In genomic region chr2:23941644-23942043, GRCh38 we compare ENCODE assay signal across 9 cellular contexts. TPM values are rescaled to one million over a fixed set of nuclear protein-coding genes. Genes with fewer than 3 reads are reported as not detected.
DNase-seq lines count a peak whose midpoint lies in the region; ATAC-seq, FAIRE-seq and TF ChIP-seq lines count a peak whose summit lies in the region.
"Had no signal": no experiment of that assay in that cellular context is flagged by ENCODE, and none has a peak within 500 bp of the region (broad histone marks: within the 10 kb centered on the region; RNA-seq: fewer than 3 reads in every experiment).

No MANE protein-coding gene starts in this region.

- no peak for ATAC-seq in GM21360 (IDR thresholded peaks at IDR 0.05; ENCODE audit: unreplicated experiment)

- H3K9me3 ChIP-seq in WERI-Rb-1 (ENCODE audit: severe bottlenecking) = no peaks in the 10 kb centered on the region
- H3K9me3 ChIP-seq in skeletal muscle tissue (ENCODE audit: control insufficient read depth in 3 of 3, low read length in 3 of 3) = no peaks in the 10 kb centered on the region

- no peak for DNase-seq in HFF-Myc (ENCODE audit: extremely low read depth, low read depth)
- no peak for DNase-seq in WERI-Rb-1
- DNase-seq in fibroblast of villous mesenchyme (ENCODE audit: low read depth) = no peak
- DNase-seq in activated effector memory CD4-positive, alpha-beta T cell treated with Interleukin-2 at 50 U/mL for 16 hours = no peak
- DNase-seq in GM20000 (ENCODE audit: low spot score) = no peak
- DNase-seq in D721Med (ENCODE audit: insufficient read length, low spot score) = no peak
- DNase-seq: stimulated activated CD4-positive, alpha-beta T cell treated with anti-CD3 and anti-CD28 coated beads, Interleukin-4, amount 100 ng/mL, for 24 hours had no signal

- H3K4me1 ChIP-seq in skeletal muscle tissue (ENCODE audit: control insufficient read depth in 3 of 3, insufficient read depth in 3 of 3, low read length in 3 of 3) = peaks cover 14 to 19% (median 14%) of the 10 kb centered on the region in 3 donors

- FAIRE-seq in D721Med (lab: Jason Lieb, UNC) = no peak

- TF ChIP-seq CTCF in HFF-Myc (IDR thresholded peaks at IDR 0.05; ENCODE audit: low read depth, low read length, missing control alignments) (no peak), WERI-Rb-1 (IDR thresholded peaks at IDR 0.05; ENCODE audit: low read depth, low read length) (no peak), fibroblast of villous mesenchyme (IDR thresholded peaks at IDR 0.05; ENCODE audit: insufficient read depth, low read depth, low read length) (no peak), GM20000 (IDR thresholded peaks at IDR 0.05; ENCODE audit: extremely low read depth, missing control alignments) (no peak), D721Med (IDR thresholded peaks at IDR 0.05; ENCODE audit: insufficient read depth, missing control alignments) (no peak)

- peak overlapping the region in 2 of 3 donors; percentile 78 to 84 for H3K9ac ChIP-seq in skeletal muscle tissue (ENCODE audit: low read depth in 1 of 3, low read length in 3 of 3)

- H3K27ac ChIP-seq in WERI-Rb-1 (no peak overlapping the region), skeletal muscle tissue (ENCODE audit: low read depth, low read length) (no peak overlapping the region)

- H3K27me3 ChIP-seq in WERI-Rb-1 (ENCODE audit: insufficient read depth, low read depth, severe bottlenecking) (no peaks in the 10 kb centered on the region), skeletal muscle tissue (ENCODE audit: control insufficient read depth in 3 of 3, insufficient read depth in 3 of 3, low read length in 3 of 3) (no peaks in the 10 kb centered on the region)

- peaks cover 11% of the 10 kb centered on the region for H3K36me3 ChIP-seq in WERI-Rb-1
- H3K36me3 ChIP-seq in skeletal muscle tissue (ENCODE audit: control insufficient read depth in 3 of 3, insufficient read depth in 3 of 3, low read length in 3 of 3) = peaks cover 0 to 3% (median 0%) of the 10 kb centered on the region in 3 donors

- H3K4me3 ChIP-seq in HFF-Myc (replicated peaks; ENCODE audit: low read depth, low read length) (peak overlapping the region; percentile 59), WERI-Rb-1 (ENCODE audit: low read depth, low read length) (peak overlapping the region; percentile 52), fibroblast of villous mesenchyme (ENCODE audit: low read depth, low read length) (peak overlapping the region; percentile 82), skeletal muscle tissue (ENCODE audit: low read length in 3 of 3) (peak overlapping the region in 2 of 3 donors; percentile 81)

RNA-seq across cellular contexts. Expression of gene UBXN2A, which starts 1.4 kb away (rescaled TPM):
- total RNA-seq in fibroblast of villous mesenchyme (9.3 and 18.1 TPM in 2 replicates), skeletal muscle tissue (16.7 TPM)

RNA-seq across cellular contexts. Expression of gene ATAD2B, which starts 14.7 kb away (rescaled TPM):
- total RNA-seq in fibroblast of villous mesenchyme = 12.9 and 16.0 TPM in 2 replicates
- 30.3 TPM for total RNA-seq in skeletal muscle tissue
